8 cellular contexts compared by ENCODE assay signal in the genomic region with DNA sequence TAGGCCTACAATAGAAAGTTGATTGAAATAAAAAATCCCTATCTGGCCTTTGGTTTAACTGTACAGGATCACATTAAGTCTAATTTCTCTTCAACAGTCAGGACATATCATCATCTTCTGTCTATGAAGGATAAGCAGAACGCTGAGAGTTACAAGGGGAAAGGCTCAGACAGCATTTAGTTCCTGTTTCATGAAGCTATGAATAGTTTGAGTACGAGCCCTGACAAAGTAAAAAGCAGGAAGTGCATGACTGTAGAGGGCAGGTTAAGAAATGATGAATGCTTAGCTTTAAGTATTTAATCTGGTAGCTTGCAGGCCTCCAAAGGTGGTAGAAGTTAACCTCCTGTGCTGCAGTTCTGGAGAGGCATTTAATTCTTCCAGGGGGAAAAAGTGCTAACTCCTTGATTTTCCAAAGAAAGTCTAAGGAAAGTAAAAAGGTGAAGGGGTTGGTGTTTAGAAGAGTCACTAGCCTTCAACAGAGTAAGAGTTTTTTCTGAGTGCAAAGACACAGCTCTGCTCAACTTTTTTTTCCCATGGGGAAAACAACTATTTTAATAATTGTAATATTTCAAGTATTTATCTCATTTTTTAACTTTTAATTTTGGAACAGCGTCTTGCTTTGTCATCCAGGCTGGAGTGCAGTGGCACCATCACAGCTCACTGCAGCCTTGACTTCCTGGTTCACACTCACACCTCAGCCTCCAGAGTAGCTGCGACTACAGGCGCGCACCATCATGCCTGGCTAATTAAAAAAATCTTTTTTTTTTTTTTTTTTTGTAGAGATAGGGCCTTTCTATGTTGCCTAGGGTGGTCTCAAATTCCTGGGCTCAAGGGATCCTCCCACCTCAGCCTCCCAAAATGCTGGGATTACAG.
DNase-seq lines count a peak whose midpoint lies in the region; ATAC-seq, FAIRE-seq and TF ChIP-seq lines count a peak whose summit lies in the region.

No MANE protein-coding gene starts in this region.

- no peaks in the 10 kb centered on the region for H3K27me3 ChIP-seq in gastrocnemius medialis
- H3K27me3 ChIP-seq in thyroid gland: no peaks in the 10 kb centered on the region

- in situ Hi-C loops in gastrocnemius medialis (cut with MboI; ENCODE audit: low sequenced_read_pairs in 4 of 4): no loop called here

- H3K9me3 ChIP-seq in gastrocnemius medialis (no peaks in the 10 kb centered on the region), thyroid gland (no peaks in the 10 kb centered on the region)

- peak; percentile 46 for DNase-seq in M059J (ENCODE audit: low read depth)
- DNase-seq in gastrocnemius medialis: no peak
- no peak for DNase-seq in ecto neural progenitor cell (ENCODE audit: low spot score)
- no peak for DNase-seq in thyroid gland
- no peak for DNase-seq in frontal cortex (ENCODE audit: low spot score in 2 of 2)

- H3K27ac ChIP-seq in gastrocnemius medialis: peak overlapping the region in 3 of 4 donors; percentile 1 to 57 (median 55)
- H3K27ac ChIP-seq in thyroid gland: peak overlapping the region in 1 of 3 donors; percentile 21

- no peaks in the 10 kb centered on the region for H3K9me3 Mint-ChIP-seq in dendritic cell treated with granulocyte-macrophage colony-stimulating factor and Interleukin-4, amounts not matched to agents 40 ng/mL and 50 ng/mL, for 4 days

- H3K36me3 ChIP-seq in gastrocnemius medialis: no peaks in the 10 kb centered on the region
- H3K36me3 ChIP-seq in thyroid gland: peaks cover 0 to 4% of the 10 kb centered on the region in 2 donors

- TF ChIP-seq CTCF in gastrocnemius medialis (IDR thresholded peaks at IDR 0.05 in 4 of 5, conservative IDR thresholded peaks at IDR 0.05 in 1 of 5) (no peak), thyroid gland (IDR thresholded peaks at IDR 0.05) (no peak)

- no peaks in the 10 kb centered on the region for H3K27me3 Mint-ChIP-seq in dendritic cell treated with granulocyte-macrophage colony-stimulating factor and Interleukin-4, amounts not matched to agents 40 ng/mL and 50 ng/mL, for 4 days

- peak overlapping the region; percentile 66 for H3K27ac Mint-ChIP-seq in dendritic cell treated with granulocyte-macrophage colony-stimulating factor and Interleukin-4, amounts not matched to agents 40 ng/mL and 50 ng/mL, for 4 days

- peaks cover 0 to 3% of the 10 kb centered on the region in 2 donors for H3K4me1 ChIP-seq in gastrocnemius medialis
- peaks cover 0 to 8% of the 10 kb centered on the region in 2 donors for H3K4me1 ChIP-seq in thyroid gland

- TF ChIP-seq POLR2A in gastrocnemius medialis (IDR thresholded peaks at IDR 0.05) (no peak), thyroid gland (IDR thresholded peaks at IDR 0.05) (no peak)

- 79 to 82% methylated on average over 6 of the region's 6 CpGs for WGBS in thyroid gland, 2 donors

- peaks cover 28% of the 10 kb centered on the region for H3K4me1 Mint-ChIP-seq in dendritic cell treated with granulocyte-macrophage colony-stimulating factor and Interleukin-4, amounts not matched to agents 40 ng/mL and 50 ng/mL, for 4 days (ENCODE audit: low read depth)

- intact Hi-C loops in dendritic cell treated with granulocyte-macrophage colony-stimulating factor and Interleukin-4, amounts not matched to agents 40 ng/mL and 50 ng/mL, for 4 days (cut with micrococcal nuclease): loop anchor here (2.0 kb wide), 1 partner anchor 65 kb away; no protein-coding TSS in a partner anchor
- intact Hi-C loops in gastrocnemius medialis (cut with DNase I; ENCODE audit: low total_unique reads): no loop called here
- intact Hi-C loops in thyroid gland (cut with DNase I): no loop called here

- no peak for FAIRE-seq in frontal cortex (lab: Jason Lieb, UNC)

- peaks cover 19% of the 10 kb centered on the region for H3K36me3 Mint-ChIP-seq in dendritic cell treated with granulocyte-macrophage colony-stimulating factor and Interleukin-4, amounts not matched to agents 40 ng/mL and 50 ng/mL, for 4 days (ENCODE audit: low read depth)

- peak; percentile 99 for ATAC-seq in GM18498 (IDR thresholded peaks at IDR 0.05; ENCODE audit: unreplicated experiment)
- ATAC-seq in GM21737 (IDR thresholded peaks at IDR 0.05; ENCODE audit: unreplicated experiment): peak; percentile 99
- ATAC-seq in gastrocnemius medialis: peak in 1 of 2 donors; percentile 55

- no peak overlapping the region for H3K4me3 ChIP-seq in gastrocnemius medialis
- no peak overlapping the region for H3K4me3 ChIP-seq in thyroid gland (replicated peaks in 1 of 3)

- no peak overlapping the region for H3K4me3 Mint-ChIP-seq in dendritic cell treated with granulocyte-macrophage colony-stimulating factor and Interleukin-4, amounts not matched to agents 40 ng/mL and 50 ng/mL, for 4 days
